In genomic region chr10:110811791-110812581, GRCh38 we compare ENCODE assay signal across 25 cellular contexts. TPM values are rescaled to one million over a fixed set of nuclear protein-coding genes. Genes with fewer than 3 reads are reported as not detected.
DNase-seq lines count a peak whose midpoint lies in the region; ATAC-seq and TF ChIP-seq lines count a peak whose summit lies in the region.
"Had no signal": no experiment of that assay in that cellular context is flagged by ENCODE, and none has a peak within 500 bp of the region (broad histone marks: within the 10 kb centered on the region; RNA-seq: fewer than 3 reads in every experiment).

No MANE protein-coding gene starts in this region.

- peak overlapping the region; percentile 38 for H3K27ac ChIP-seq in trophoblast cell (ENCODE audit: low read depth, low read length)
- H3K27ac ChIP-seq: BLaER1 treated with 17β-estradiol and CSF1 and Interleukin-3, amounts not matched to agents 10 nM and 100 nM; parathyroid adenoma; PC-9; tibial artery had no signal

- peak overlapping the region; percentile 67 for H2AK5ac ChIP-seq in trophoblast cell (ENCODE audit: low read length)

- H3K36me3 ChIP-seq in trophoblast cell (ENCODE audit: control insufficient read depth in 1 of 2, insufficient read depth in 2 of 2, low read length in 2 of 2): no peaks in the 10 kb centered on the region
- H3K36me3 ChIP-seq: BLaER1 treated with 17β-estradiol and CSF1 and Interleukin-3, amounts not matched to agents 10 nM and 100 nM; tibial artery had no signal

- H3K14ac ChIP-seq in trophoblast cell (ENCODE audit: low read length): peak overlapping the region; percentile 69

- H2AFZ ChIP-seq in trophoblast cell (ENCODE audit: insufficient read depth, low read length, poor library complexity): peak overlapping the region; percentile 18
- H2AFZ ChIP-seq: GM23338, parathyroid adenoma, PC-9 had no signal

- no peak for TF ChIP-seq EP300 in Ishikawa (IDR thresholded peaks at IDR 0.05; ENCODE audit: borderline replicate concordance)

- H3K4me1 ChIP-seq in trophoblast cell (ENCODE audit: control insufficient read depth in 1 of 2, insufficient read depth in 2 of 2, low read length in 2 of 2): peaks cover 10 to 14% of the 10 kb centered on the region in 2 experiments

- H4K12ac ChIP-seq in trophoblast cell (ENCODE audit: low read depth, low read length): peak overlapping the region; percentile 35

- H3K79me1 ChIP-seq in trophoblast cell (ENCODE audit: low read length): peaks cover 8% of the 10 kb centered on the region

- no peak for TF ChIP-seq RAD21 in Ishikawa (IDR thresholded peaks at IDR 0.05; ENCODE audit: low read depth)

- no peaks in the 10 kb centered on the region for H3K79me2 ChIP-seq in trophoblast cell (ENCODE audit: control insufficient read depth, insufficient read depth, low read length, poor library complexity)

- no peak for TF ChIP-seq CTCF in astrocyte of the spinal cord (IDR thresholded peaks at IDR 0.05; ENCODE audit: low read depth, low read length)

- intact Hi-C loops in left ventricle myocardium superior (cut with micrococcal nuclease): no loop called here

- H3K23ac ChIP-seq in trophoblast cell (ENCODE audit: low read length): no peak overlapping the region

- H3K4me2 ChIP-seq in trophoblast cell (ENCODE audit: low read length): peak overlapping the region; percentile 15
- H3K4me2 ChIP-seq: BLaER1 treated with 17β-estradiol and CSF1 and Interleukin-3, amounts not matched to agents 10 nM and 100 nM; GM23338; PC-9 had no signal

- H2BK5ac ChIP-seq in trophoblast cell (ENCODE audit: low read depth, low read length, poor library complexity): peak overlapping the region; percentile 62

- peak overlapping the region; percentile 84 for H4K8ac ChIP-seq in trophoblast cell (ENCODE audit: low read depth, low read length)

- H3K4me3 ChIP-seq in astrocyte of the spinal cord (ENCODE audit: low read depth, low read length) (no peak overlapping the region), trophoblast cell (ENCODE audit: low read depth, low read length) (no peak overlapping the region)
- H3K4me3 ChIP-seq: BLaER1 treated with 17β-estradiol and CSF1 and Interleukin-3, amounts not matched to agents 10 nM and 100 nM; GM23338; PC-9; tibial artery had no signal

- H3K9me3 ChIP-seq in trophoblast cell (ENCODE audit: insufficient read depth, low read depth, low read length): no peaks in the 10 kb centered on the region
- H3K9me3 ChIP-seq: BLaER1 treated with 17β-estradiol and CSF1 and Interleukin-3, amounts not matched to agents 10 nM and 100 nM; tibial artery had no signal

- no peaks in the 10 kb centered on the region for H3K27me3 ChIP-seq in trophoblast cell (ENCODE audit: insufficient read depth, low read length)
- H3K27me3 ChIP-seq: BLaER1 treated with 17β-estradiol and CSF1 and Interleukin-3, amounts not matched to agents 10 nM and 100 nM; tibial artery had no signal

- in situ Hi-C loops in astrocyte of the spinal cord (cut with HindIII; ENCODE audit: low sequenced_read_pairs): no loop called here

- H4K91ac ChIP-seq in trophoblast cell (ENCODE audit: low read depth, low read length): peak overlapping the region; percentile 93

- H2BK12ac ChIP-seq in trophoblast cell (ENCODE audit: low read length): peak overlapping the region; percentile 83

- no peak overlapping the region for H3K9ac ChIP-seq in trophoblast cell (ENCODE audit: low read length)
- H3K9ac ChIP-seq: BLaER1 treated with 17β-estradiol and CSF1 and Interleukin-3, amounts not matched to agents 10 nM and 100 nM; parathyroid adenoma had no signal

- peak; percentile 1 for ATAC-seq in left ventricle myocardium superior
- ATAC-seq: GM23338 had no signal

- DNase-seq in astrocyte of the spinal cord (ENCODE audit: low read depth, low spot score) (peak; percentile 16), left ventricle myocardium superior (no peak), trophoblast cell (no peak), NCI-H345 treated with DMSO at 0.1 percent for 48 hours (lab: John Stamatoyannopoulos, UW; ENCODE audit: unreplicated experiment) (no peak), NCI-H2196 treated with DMSO at 0.1 percent for 48 hours (lab: John Stamatoyannopoulos, UW; ENCODE audit: unreplicated experiment) (no peak), NCI-H1417 (lab: John Stamatoyannopoulos, UW) (no peak)
- DNase-seq: activated CD4-positive, alpha-beta memory T cell treated with anti-CD3 and anti-CD28 coated beads, Interleukin-2, amount 10 ng/mL, durations not matched to agents 7 days and 5 days; activated CD4-positive, alpha-beta T cell treated with anti-CD3 and anti-CD28 coated beads for 1 hour; activated CD8-positive, alpha-beta memory T cell treated with anti-CD3 and anti-CD28 coated beads, Interleukin-2, amount 50 U/mL, for 48 hours; activated naive CD4-positive, alpha-beta T cell treated with Interleukin-2 at 50 U/mL for 16 hours; amniotic stem cell; DMS53; effector CD4-positive, alpha-beta T cell; NCI-H1694; NCI-H2171 treated with DMSO at 0.1 percent for 48 hours; NCI-H524 treated with DMSO at 0.1 percent for 48 hours; PC-9; retina; SHP77 treated with DMSO at 0.1 percent for 48 hours; stimulated activated CD4-positive, alpha-beta T cell treated with anti-CD3 and anti-CD28 coated beads, Interleukin-2, amount 100 ng/mL, for 48 hours had no signal

- WGBS in trophoblast cell (ENCODE audit: extremely low coverage, insufficient coverage, insufficient read length): no CpG with 5 or more reads among the region's 23 CpGs

- H2BK120ac ChIP-seq in trophoblast cell (ENCODE audit: insufficient read depth, low read length, poor library complexity): peak overlapping the region; percentile 93

- peak overlapping the region; percentile 49 for H3K4ac ChIP-seq in trophoblast cell (ENCODE audit: low read depth, low read length)

- H3K18ac ChIP-seq in trophoblast cell (ENCODE audit: low read length): peak overlapping the region; percentile 83

TF ChIP-seq in Ishikawa, 13 proteins besides CTCF, POLR2A, EP300 and RAD21:
- no peak for TF ChIP-seq TEAD4 (IDR thresholded peaks at IDR 0.05)
- 0 out of 2 replicates have a peak, but pooled peaks have one; percentile 27 for TF ChIP-seq NFIC (IDR thresholded peaks at IDR 0.05)
TF ChIP-seq in Ishikawa: peak in this region for 1.

RNA-seq across cellular contexts. Expression of gene PDCD4, which starts 59.7 kb away (rescaled TPM):
- total RNA-seq in left ventricle myocardium superior: 82.4 TPM
- 57.0 and 61.1 TPM in 2 replicates for polyA plus RNA-seq in trophoblast cell (2013)
